ENCODE assay signal across 10 cellular contexts in genomic region chr19:37304190-37304883, GRCh38.
DNase-seq lines count a peak whose midpoint lies in the region; ATAC-seq and TF ChIP-seq lines count a peak whose summit lies in the region.
"Had no signal": no experiment of that assay in that cellular context is flagged by ENCODE, and none has a peak within 500 bp of the region (broad histone marks: within the 10 kb centered on the region; RNA-seq: fewer than 3 reads in every experiment).

No MANE protein-coding gene starts in this region.

- in situ Hi-C loops in T47D (cut with HindIII; ENCODE audit: low pct_unique_long_range_greater_than_20kb, low sequenced_read_pairs) = no loop called here

- no peak overlapping the region for H3K27ac Mint-ChIP-seq in MCF 10A (ENCODE audit: low read depth, unreplicated experiment)
- H3K27ac Mint-ChIP-seq: CD4-positive, alpha-beta memory T cell had no signal

- no peak overlapping the region for H3K27ac ChIP-seq in esophagus (ENCODE audit: low read depth in 2 of 2, low read length in 1 of 2)
- no peak overlapping the region for H3K27ac ChIP-seq in muscle layer of duodenum (ENCODE audit: low read length)
- no peak overlapping the region for H3K27ac ChIP-seq in urinary bladder (ENCODE audit: low read depth)
- H3K27ac ChIP-seq: Peyer's patch had no signal

- TF ChIP-seq CTCF in MCF 10A (IDR thresholded peaks at IDR 0.05; ENCODE audit: unreplicated experiment) = no peak

- H3K4me3 ChIP-seq in esophagus (ENCODE audit: low read depth in 1 of 2, low read length in 2 of 2) (peak overlapping the region; percentile 16 to 52), muscle layer of duodenum (ENCODE audit: low read depth in 1 of 2, low read length in 2 of 2) (peak overlapping the region; percentile 37 to 59), urinary bladder (ENCODE audit: low read depth, low read length) (peak overlapping the region; percentile 48)

- no peaks in the 10 kb centered on the region for H3K4me1 Mint-ChIP-seq in MCF 10A (ENCODE audit: insufficient read depth, unreplicated experiment)

- H3K4me1 ChIP-seq in esophagus (ENCODE audit: control insufficient read depth in 2 of 2, insufficient read depth in 2 of 2, low read length in 1 of 2) = no peaks in the 10 kb centered on the region
- H3K4me1 ChIP-seq in muscle layer of duodenum (ENCODE audit: control insufficient read depth in 1 of 2, insufficient read depth in 2 of 2, low read length in 2 of 2) = no peaks in the 10 kb centered on the region
- no peaks in the 10 kb centered on the region for H3K4me1 ChIP-seq in urinary bladder (ENCODE audit: insufficient read depth)
- H3K4me1 ChIP-seq: Peyer's patch had no signal

- H3K9me3 Mint-ChIP-seq in MCF 10A (ENCODE audit: unreplicated experiment) = peaks cover 18% of the 10 kb centered on the region

- H3K36me3 ChIP-seq in esophagus (ENCODE audit: control insufficient read depth in 2 of 2, insufficient read depth in 2 of 2, low read length in 1 of 2) (peaks cover 0 to 2% of the 10 kb centered on the region in 2 donors), muscle layer of duodenum (ENCODE audit: control insufficient read depth in 1 of 2, insufficient read depth in 2 of 2, low read length in 2 of 2) (no peaks in the 10 kb centered on the region), urinary bladder (ENCODE audit: insufficient read depth) (no peaks in the 10 kb centered on the region)
- H3K36me3 ChIP-seq: Peyer's patch had no signal

- POLR2A ChIA-PET in MCF 10A (lab: Yijun Ruan, JAX) = interaction anchor here (0.5 kb wide), 1 partner anchor 736 kb away, joined by 3 read pairs; no protein-coding TSS in a partner anchor

- BruUV-seq in MCF 10A (replicated peaks; lab: Mats Ljungman, UMichigan) = no TSS peak

- 35 to 54% methylated on average over 44 of the region's 44 CpGs for WGBS in esophagus, 2 donors
- 48% methylated on average over 44 of the region's 44 CpGs for WGBS in urinary bladder

- CTCF ChIA-PET in MCF 10A (lab: Yijun Ruan, JAX) = no interaction called here

- H3K27me3 Mint-ChIP-seq in MCF 10A (ENCODE audit: insufficient read depth, unreplicated experiment) = no peaks in the 10 kb centered on the region

- ATAC-seq in GM18907 (IDR thresholded peaks at IDR 0.05; ENCODE audit: unreplicated experiment) = no peak

- no peaks in the 10 kb centered on the region for H3K36me3 Mint-ChIP-seq in MCF 10A (ENCODE audit: insufficient read depth, unreplicated experiment)

- H3K9me3 ChIP-seq in esophagus (ENCODE audit: control insufficient read depth in 2 of 2, insufficient read depth in 1 of 2, low read depth in 1 of 2, low read length in 1 of 2) (peaks cover 10 to 20% of the 10 kb centered on the region in 2 donors), muscle layer of duodenum (ENCODE audit: control insufficient read depth in 1 of 2, low read length in 2 of 2) (peaks cover 0 to 29% of the 10 kb centered on the region in 2 donors)

- DNase-seq in T47D (ENCODE audit: low read depth in 1 of 2, low spot score in 1 of 2) (peak; percentile 80 to 81), MCF 10A (ENCODE audit: unreplicated experiment) (no peak), GM19238 (ENCODE audit: insufficient read length, low spot score) (no peak), medulla oblongata (ENCODE audit: extremely low spot score) (no peak)
- DNase-seq: Peyer's patch had no signal

- intact Hi-C loops in MCF 10A (cut with micrococcal nuclease) = no loop called here

- H3K27me3 ChIP-seq in esophagus (ENCODE audit: control insufficient read depth in 1 of 2, insufficient read depth in 2 of 2, low read length in 2 of 2) (no peaks in the 10 kb centered on the region), muscle layer of duodenum (ENCODE audit: low read depth, low read length) (no peaks in the 10 kb centered on the region)
- H3K27me3 ChIP-seq: Peyer's patch had no signal

- no peak overlapping the region for H3K4me3 Mint-ChIP-seq in MCF 10A (ENCODE audit: unreplicated experiment)

Comparison
In these comparisons a context has a peak if more than half of its experiments do, and no peak if none do; other contexts are left out.
1. DNase-seq: peak in T47D (2 of 2); none in MCF 10A (single experiment), GM19238 (single experiment) and medulla oblongata (single experiment).
2. Peak in every context shown above with its lines, with median percentiles within 50 percentile points of each other: H3K4me3 ChIP-seq.